In the genomic region with DNA sequence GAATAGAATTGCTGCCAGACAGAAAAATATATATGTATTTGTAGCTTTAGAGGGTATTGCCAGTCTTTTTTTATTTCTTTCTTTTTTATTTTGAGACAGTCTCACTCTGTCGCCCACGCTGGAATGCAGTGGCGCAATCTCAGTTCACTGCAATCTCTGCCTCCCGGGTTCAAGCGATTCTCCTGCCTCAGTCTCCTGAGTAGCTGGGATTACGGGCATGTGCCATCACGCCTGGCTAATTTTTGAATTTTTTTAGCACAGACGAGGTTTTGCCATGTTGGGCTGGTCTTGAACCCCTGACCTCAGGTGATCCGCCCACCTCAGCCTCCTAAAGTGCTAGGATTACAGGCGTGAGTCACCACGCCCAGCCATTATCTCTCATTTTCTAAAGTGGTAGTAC, we compare ENCODE assay signal across 4 cellular contexts.
TF ChIP-seq lines count a peak whose summit lies in the region.
"Not testable (repeated sequence)": the region's sequence is repeated elsewhere in the genome, so short reads cannot be mapped to it uniquely, and the experiment has no call there.

No MANE protein-coding gene starts in this region.

TF ChIP-seq in HCT116, 20 proteins besides CTCF, POLR2A, EP300 and RAD21:
- peak; percentile 40; the same call in 1 of the 2 replicates for TF ChIP-seq EGR1 (IDR thresholded peaks at IDR 0.05; ENCODE audit: low read depth)
TF ChIP-seq in HCT116: peak in this region for 1; not testable (repeated sequence) for 19.

TF ChIP-seq in HEK293, 187 proteins besides CTCF, POLR2A, EP300 and RAD21:
- 0 out of 2 replicates have a peak, but pooled peaks have one; percentile 9 for TF ChIP-seq EGR2 (tag by site-specific recombination; IDR thresholded peaks at IDR 0.05; ENCODE audit: low read depth)

TF ChIP-seq in K562, 482 proteins besides CTCF, POLR2A, EP300 and RAD21:
- TF ChIP-seq EGR1 (conservative IDR thresholded peaks at IDR 0.05) (peak; percentile 66), KDM1A (IDR thresholded peaks at IDR 0.05) (peak; percentile 70 to 76; a peak in 3 of 4 replicates), JUND (IDR thresholded peaks at IDR 0.05; ENCODE audit: borderline replicate concordance, low read depth, low read length) (0 out of 2 replicates have a peak, but pooled peaks have one; percentile 13)
- TF ChIP-seq, protein P1, sequence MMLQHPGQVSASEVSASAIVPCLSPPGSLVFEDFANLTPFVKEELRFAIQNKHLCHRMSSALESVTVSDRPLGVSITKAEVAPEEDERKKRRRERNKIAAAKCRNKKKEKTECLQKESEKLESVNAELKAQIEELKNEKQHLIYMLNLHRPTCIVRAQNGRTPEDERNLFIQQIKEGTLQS (IDR thresholded peaks at IDR 0.05): peak; percentile 29; the same call in 1 of the 2 replicates
- TF ChIP-seq, protein P1 (CRISPR knock-in tag; conservative IDR thresholded peaks at IDR 0.05): not testable (repeated sequence)
- not testable (repeated sequence) for TF ChIP-seq JUND (tag; IDR thresholded peaks at IDR 0.05; ENCODE audit: borderline replicate concordance, low read depth, low read length)

TF ChIP-seq in HepG2, 621 proteins besides CTCF, POLR2A, EP300 and RAD21:
- TF ChIP-seq FOSL2 (CRISPR knock-in tag; IDR thresholded peaks at IDR 0.05): 0 out of 2 replicates have a peak, but pooled peaks have one; percentile 11
